Comparison of ENCODE assay signal across 30 cellular contexts in the genomic region with DNA sequence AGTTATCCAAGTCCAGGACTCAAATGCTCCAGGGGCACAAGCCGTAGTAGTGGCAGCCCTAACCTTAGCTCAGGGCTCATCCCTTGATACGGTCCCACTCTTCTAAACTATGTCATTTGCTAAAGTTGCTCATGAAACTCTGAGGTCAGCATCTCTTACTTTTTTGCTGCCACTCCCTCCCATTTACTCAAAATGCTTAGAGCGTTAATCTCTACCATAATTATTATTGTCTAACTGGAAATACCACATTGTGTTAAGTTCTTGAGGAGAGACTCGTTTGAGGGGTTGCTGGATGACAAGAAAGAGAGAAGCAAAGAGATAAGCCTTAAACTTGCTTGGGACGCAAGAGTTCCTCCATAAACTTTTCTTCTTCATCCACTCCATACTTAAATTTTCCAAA.
"Had no signal": no experiment of that assay in that cellular context is flagged by ENCODE, and none has a peak within 500 bp of the region (broad histone marks: within the 10 kb centered on the region; RNA-seq: fewer than 3 reads in every experiment).

No MANE protein-coding gene starts in this region.

- H3K4me3 ChIP-seq: pancreas, psoas muscle, right lobe of liver, sigmoid colon, spleen, stomach, thoracic aorta, thyroid gland, tibial nerve, upper lobe of left lung, vagina had no signal

- H3K9me3 Mint-ChIP-seq: naive B cell; naive thymus-derived CD8-positive, alpha-beta T cell; natural killer cell treated with Interleukin-12 subunit alpha and Interleukin-12 subunit beta and Interleukin-15 and Interleukin-18, amount 100 ng/mL, for 72 hours; nephron progenitor cell; neural crest cell; stimulated activated memory B cell treated with anti-CD40 and anti-IgM and Interleukin-4, amounts not matched to agents 10 μg/mL and 1 μg/mL and 100 μg/mL, for 72 hours; stimulated activated naive CD8-positive, alpha-beta T cell treated with anti-CD3 and anti-CD28 coated beads, Interleukin-15, Interleukin-2, amounts not matched to agents 100 ng/mL and 50 ng/mL, for 24 hours had no signal

- ATAC-seq: naive thymus-derived CD8-positive, alpha-beta T cell; natural killer cell treated with Interleukin-12 subunit alpha and Interleukin-12 subunit beta and Interleukin-15 and Interleukin-18, amount 100 ng/mL, for 72 hours; pancreas; psoas muscle; right cardiac atrium; right lobe of liver; stimulated activated memory B cell treated with anti-CD40 and anti-IgM and Interleukin-4, amounts not matched to agents 10 μg/mL and 1 μg/mL and 100 μg/mL, for 72 hours had no signal

- DNase-seq: naive B cell; naive thymus-derived CD8-positive, alpha-beta T cell; nephron progenitor cell; nucleus accumbens; pancreas; posterior cingulate gyrus; psoas muscle; right cardiac atrium; right lobe of liver; sigmoid colon; small intestine; spleen; stimulated activated CD4-positive, alpha-beta T cell treated with anti-CD3 and anti-CD28 coated beads, Interleukin-12 subunit alpha, Interleukin-12 subunit beta, amount 100 ng/mL, for 4 hours; stimulated activated CD4-positive, alpha-beta T cell treated with anti-CD3 and anti-CD28 coated beads, Interleukin-1b, Interleukin-23, amount 100 ng/mL, for 48 hours; stimulated activated CD4-positive, alpha-beta T cell treated with anti-CD3 and anti-CD28 coated beads, Interleukin-4, amount 100 ng/mL, for 1 hour; stimulated activated CD4-positive, alpha-beta T cell treated with anti-CD3 and anti-CD28 coated beads, Interleukin-4, amount 100 ng/mL, for 4 hours; stimulated activated CD8-positive, alpha-beta memory T cell treated with anti-CD3 and anti-CD28 coated beads, Interleukin-4, amount 100 ng/mL, for 48 hours; stimulated activated naive CD4-positive, alpha-beta T cell; stomach; thyroid gland; upper lobe of left lung had no signal

- H3K4me1 ChIP-seq: pancreas, psoas muscle, right lobe of liver, sigmoid colon, thyroid gland, tibial nerve, vagina had no signal

- H3K27ac Mint-ChIP-seq: naive B cell; natural killer cell treated with Interleukin-12 subunit alpha and Interleukin-12 subunit beta and Interleukin-15 and Interleukin-18, amount 100 ng/mL, for 72 hours; nephron progenitor cell; progenitor cell of endocrine pancreas; stimulated activated memory B cell treated with anti-CD40 and anti-IgM and Interleukin-4, amounts not matched to agents 10 μg/mL and 1 μg/mL and 100 μg/mL, for 72 hours; stimulated activated naive CD8-positive, alpha-beta T cell treated with anti-CD3 and anti-CD28 coated beads, Interleukin-15, Interleukin-2, amounts not matched to agents 100 ng/mL and 50 ng/mL, for 24 hours had no signal

- H3K4me3 Mint-ChIP-seq: naive B cell; naive thymus-derived CD8-positive, alpha-beta T cell; natural killer cell treated with Interleukin-12 subunit alpha and Interleukin-12 subunit beta and Interleukin-15 and Interleukin-18, amount 100 ng/mL, for 72 hours; nephron progenitor cell; neural crest cell; stimulated activated memory B cell treated with anti-CD40 and anti-IgM and Interleukin-4, amounts not matched to agents 10 μg/mL and 1 μg/mL and 100 μg/mL, for 72 hours; stimulated activated naive CD8-positive, alpha-beta T cell treated with anti-CD3 and anti-CD28 coated beads, Interleukin-15, Interleukin-2, amounts not matched to agents 100 ng/mL and 50 ng/mL, for 24 hours had no signal

- H3K36me3 Mint-ChIP-seq: natural killer cell treated with Interleukin-12 subunit alpha and Interleukin-12 subunit beta and Interleukin-15 and Interleukin-18, amount 100 ng/mL, for 72 hours had no signal

- H3K27me3 Mint-ChIP-seq: naive B cell; naive thymus-derived CD8-positive, alpha-beta T cell; progenitor cell of endocrine pancreas; stimulated activated memory B cell treated with anti-CD40 and anti-IgM and Interleukin-4, amounts not matched to agents 10 μg/mL and 1 μg/mL and 100 μg/mL, for 72 hours; stimulated activated naive CD8-positive, alpha-beta T cell treated with anti-CD3 and anti-CD28 coated beads, Interleukin-15, Interleukin-2, amounts not matched to agents 100 ng/mL and 50 ng/mL, for 24 hours had no signal

- H3K27me3 ChIP-seq: neutrophil, pancreas, right lobe of liver, sigmoid colon, spleen, stomach, thyroid gland, tibial nerve, upper lobe of left lung, vagina had no signal

- H3K9me3 ChIP-seq: neutrophil, pancreas, psoas muscle, right lobe of liver, sigmoid colon, spleen, stomach, thoracic aorta, thyroid gland, tibial nerve, upper lobe of left lung, vagina had no signal

- H3K27ac ChIP-seq: neutrophil, pancreas, psoas muscle, right lobe of liver, sigmoid colon, spleen, stomach, thoracic aorta, thyroid gland, tibial nerve, upper lobe of left lung, vagina had no signal

- H3K36me3 ChIP-seq: pancreas, right lobe of liver had no signal
